Comparison of ENCODE assay signal across 2 cellular contexts in genomic region chr1:114248162-114248561, GRCh38.
TF ChIP-seq lines count a peak whose summit lies in the region.

No MANE protein-coding gene starts in this region.

TF ChIP-seq in GM23338, 12 proteins besides CTCF, POLR2A, EP300 and RAD21 (continued from another document):
- no peak for TF ChIP-seq REST (IDR thresholded peaks at IDR 0.05; ENCODE audit: unreplicated experiment)
- no peak for TF ChIP-seq ZNF114 (CRISPR knock-in tag; IDR thresholded peaks at IDR 0.05)
- no peak for TF ChIP-seq JUNB (IDR thresholded peaks at IDR 0.05; ENCODE audit: unreplicated experiment)
- no peak for TF ChIP-seq CREB1 (CRISPR knock-in tag; IDR thresholded peaks at IDR 0.05; ENCODE audit: low read depth)
- TF ChIP-seq ZNF331 (CRISPR knock-in tag; IDR thresholded peaks at IDR 0.05; ENCODE audit: low read depth): no peak

TF ChIP-seq in K562, 482 proteins besides CTCF, POLR2A, EP300 and RAD21:
- peak; percentile 51 for TF ChIP-seq PRDM10 (IDR thresholded peaks at IDR 0.05; ENCODE audit: partially characterized antibody)
- no peak for TF ChIP-seq SMARCB1 (IDR thresholded peaks at IDR 0.05; ENCODE audit: insufficient read length, low read depth)
- no peak for TF ChIP-seq WHSC1 (IDR thresholded peaks at IDR 0.05; ENCODE audit: low read length)
TF ChIP-seq in K562: peak in this region for 1.
